ENCODE assay signal across 10 cellular contexts in genomic region chr9:20321683-20322082, GRCh38.
DNase-seq lines count a peak whose midpoint lies in the region; TF ChIP-seq lines count a peak whose summit lies in the region.
"Had no signal": no experiment of that assay in that cellular context is flagged by ENCODE, and none has a peak within 500 bp of the region (broad histone marks: within the 10 kb centered on the region; RNA-seq: fewer than 3 reads in every experiment).

No MANE protein-coding gene starts in this region.

- H3K27me3 ChIP-seq in mammary epithelial cell (ENCODE audit: insufficient read depth, low read length), result no peaks in the 10 kb centered on the region
- H3K27me3 ChIP-seq: tibial artery had no signal

- peak overlapping the region; percentile 62 for H3K4me2 ChIP-seq in mammary epithelial cell (ENCODE audit: insufficient read depth, low read depth, low read length)

- peak overlapping the region; percentile 83 for H2AFZ ChIP-seq in mammary epithelial cell (ENCODE audit: low read depth, low read length)

- no peak for TF ChIP-seq POLR2A in erythroblast (IDR thresholded peaks at IDR 0.05; ENCODE audit: low read length)

- H3K4me3 ChIP-seq in mammary epithelial cell (replicated peaks in 1 of 3; ENCODE audit: insufficient read depth in 1 of 3, low read depth in 2 of 3, low read length in 3 of 3), result no peak overlapping the region
- H3K4me3 ChIP-seq: tibial artery had no signal

- H4K20me1 ChIP-seq in mammary epithelial cell (ENCODE audit: insufficient read depth, low read length), result no peaks in the 10 kb centered on the region

- CTCF ChIA-PET in mammary epithelial cell (lab: Charles Lee; ENCODE audit: low non-redundant PET), result no interaction called here

- TF ChIP-seq CTCF in mammary epithelial cell (conservative IDR thresholded peaks at IDR 0.05 in 1 of 2, IDR thresholded peaks at IDR 0.05 in 1 of 2; ENCODE audit: extremely low read depth in 1 of 2, insufficient read depth in 1 of 2, low read depth in 1 of 2, low read length in 2 of 2), result no peak

- H3K4me1 ChIP-seq in mammary epithelial cell (ENCODE audit: insufficient read depth, low read length), result peaks cover 33% of the 10 kb centered on the region
- H3K4me1 ChIP-seq: tibial artery had no signal

- H3K9me3 ChIP-seq in mammary epithelial cell (replicated peaks; ENCODE audit: insufficient read depth, low read length), result no peaks in the 10 kb centered on the region
- H3K9me3 ChIP-seq: tibial artery had no signal

- H3K79me2 ChIP-seq in mammary epithelial cell (ENCODE audit: insufficient read depth, low read length), result no peaks in the 10 kb centered on the region

- no peaks in the 10 kb centered on the region for H3K36me3 ChIP-seq in mammary epithelial cell (ENCODE audit: insufficient read depth, low read length)
- H3K36me3 ChIP-seq: tibial artery had no signal

- no TSS peak for BruUV-seq in mammary epithelial cell (replicated peaks; lab: Mats Ljungman, UMichigan)

- intact Hi-C loops in mammary epithelial cell (cut with micrococcal nuclease), result loop anchor here (2.0 kb wide), 1 partner anchor 33 kb away; no protein-coding TSS in a partner anchor

- H3K27ac ChIP-seq in mammary epithelial cell (ENCODE audit: insufficient read depth, low read depth, low read length), result peak overlapping the region; percentile 74
- H3K27ac ChIP-seq: tibial artery had no signal

- H3K9ac ChIP-seq in mammary epithelial cell (ENCODE audit: insufficient read depth, low read length), result no peak overlapping the region

- peak; percentile 54 for DNase-seq in NK-92 treated with Interleukin-12 subunit alpha and Interleukin-12 subunit beta, amount 100 ng/mL, for 24 hours (lab: John Stamatoyannopoulos, UW)
- DNase-seq in NK-92 (lab: John Stamatoyannopoulos, UW; ENCODE audit: unreplicated experiment) (no peak), T-helper 9 cell (peak; percentile 22), mammary epithelial cell (no peak), NCI-H526 (lab: John Stamatoyannopoulos, UW) (no peak), erythroblast (lab: John Stamatoyannopoulos, UW) (no peak), HUDEP-2 (lab: John Stamatoyannopoulos, UW; ENCODE audit: unreplicated experiment in 76 of 76) (no peak)
- peak; percentile 27 for DNase-seq in stimulated activated CD4-positive, alpha-beta T cell treated with anti-CD3 and anti-CD28 coated beads, Interleukin-4, amount 100 ng/mL, for 24 hours
- DNase-seq: ACHN, tibial artery had no signal

- WGBS in mammary epithelial cell (ENCODE audit: low coverage, missing lambda C conversion rate), result 100% methylated on average over 3 of the region's 4 CpGs

- dilution Hi-C loops in mammary epithelial cell (cut with HindIII; ENCODE audit: low sequenced_read_pairs), result no loop called here

- in situ Hi-C loops in mammary epithelial cell (cut with MboI; ENCODE audit: low sequenced_read_pairs in 2 of 2), result no loop called here

Comparison
In these comparisons a context has a peak if more than half of its experiments do, and no peak if none do; other contexts are left out.
1. DNase-seq: peak in NK-92 treated with Interleukin-12 subunit alpha and Interleukin-12 subunit beta, amount 100 ng/mL, for 24 hours (single experiment), T-helper 9 cell (single experiment) and stimulated activated CD4-positive, alpha-beta T cell treated with anti-CD3 and anti-CD28 coated beads, Interleukin-4, amount 100 ng/mL, for 24 hours (single experiment); none in NK-92 (single experiment), mammary epithelial cell (single experiment), NCI-H526 (0 of 2), erythroblast (0 of 2) and HUDEP-2 (0 of 76).